ENCODE assay signal across 8 cellular contexts in the genomic region with DNA sequence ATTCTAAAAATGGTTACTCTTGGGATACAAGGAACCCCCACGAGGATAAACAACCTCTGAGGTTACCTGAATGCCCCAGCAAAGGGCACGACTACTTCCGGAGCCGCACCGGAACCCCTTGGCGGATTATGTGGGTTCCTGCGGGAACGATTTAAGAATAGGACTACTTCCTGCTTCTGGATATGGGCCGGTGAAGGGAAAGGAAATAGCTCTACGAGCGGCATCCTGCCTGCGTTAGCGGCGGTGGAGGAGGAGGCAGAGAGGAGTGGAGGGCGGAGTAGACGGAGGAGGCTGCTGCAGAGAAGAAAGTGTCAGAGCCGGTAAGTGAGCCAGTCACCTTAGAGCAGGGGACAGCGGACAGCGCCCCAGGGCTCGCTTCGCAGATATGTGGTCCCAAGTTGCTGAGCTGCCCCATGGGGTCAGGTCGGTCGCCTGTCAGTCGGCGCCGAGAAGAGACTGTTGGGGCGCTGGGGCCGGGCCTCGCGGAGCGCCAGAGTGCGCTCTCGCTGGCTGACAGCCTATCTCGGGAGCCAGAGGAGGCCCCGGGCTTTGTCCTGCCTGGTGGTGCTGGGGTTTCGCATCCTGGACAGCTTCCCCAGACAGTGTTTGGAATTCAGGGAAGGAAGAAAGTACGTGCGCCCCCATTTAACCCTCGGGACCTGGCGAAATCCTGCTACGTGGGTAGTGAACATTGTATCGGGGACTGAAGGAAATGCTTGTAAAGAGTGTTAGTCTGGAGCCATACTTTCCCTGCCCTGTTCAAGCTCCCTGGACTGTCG. TPM values are rescaled to one million over a fixed set of nuclear protein-coding genes. Genes with fewer than 3 reads are reported as not detected.
DNase-seq lines count a peak whose midpoint lies in the region; TF ChIP-seq lines count a peak whose summit lies in the region.

A gene with protein sequence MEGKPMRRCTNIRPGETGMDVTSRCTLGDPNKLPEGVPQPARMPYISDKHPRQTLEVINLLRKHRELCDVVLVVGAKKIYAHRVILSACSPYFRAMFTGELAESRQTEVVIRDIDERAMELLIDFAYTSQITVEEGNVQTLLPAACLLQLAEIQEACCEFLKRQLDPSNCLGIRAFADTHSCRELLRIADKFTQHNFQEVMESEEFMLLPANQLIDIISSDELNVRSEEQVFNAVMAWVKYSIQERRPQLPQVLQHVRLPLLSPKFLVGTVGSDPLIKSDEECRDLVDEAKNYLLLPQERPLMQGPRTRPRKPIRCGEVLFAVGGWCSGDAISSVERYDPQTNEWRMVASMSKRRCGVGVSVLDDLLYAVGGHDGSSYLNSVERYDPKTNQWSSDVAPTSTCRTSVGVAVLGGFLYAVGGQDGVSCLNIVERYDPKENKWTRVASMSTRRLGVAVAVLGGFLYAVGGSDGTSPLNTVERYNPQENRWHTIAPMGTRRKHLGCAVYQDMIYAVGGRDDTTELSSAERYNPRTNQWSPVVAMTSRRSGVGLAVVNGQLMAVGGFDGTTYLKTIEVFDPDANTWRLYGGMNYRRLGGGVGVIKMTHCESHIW (plus strand): TSS at position 223 of the 779 bp plus-strand sequence. CDS start 1,063 bp downstream, outside the sequence.

- H3K36me3 Mint-ChIP-seq in activated naive CD4-positive, alpha-beta T cell treated with anti-CD3 and anti-CD28 coated beads for 36 hours (ENCODE audit: low read depth): no peaks in the 10 kb centered on the region

- H3K4me1 Mint-ChIP-seq in activated naive CD4-positive, alpha-beta T cell treated with anti-CD3 and anti-CD28 coated beads for 36 hours (ENCODE audit: low read depth): peaks cover 9% of the 10 kb centered on the region

- peak within 1 kb of the TSS; percentile 96 for H3K27ac Mint-ChIP-seq in activated naive CD4-positive, alpha-beta T cell treated with anti-CD3 and anti-CD28 coated beads for 36 hours

- H3K9me3 Mint-ChIP-seq in activated naive CD4-positive, alpha-beta T cell treated with anti-CD3 and anti-CD28 coated beads for 36 hours: no peaks in the 10 kb centered on the region

- CTCF ChIA-PET in activated naive CD4-positive, alpha-beta T cell treated with anti-CD3 and anti-CD28 coated beads for 36 hours (lab: Charles Lee): interaction anchor here (1.2 to 1.5 kb wide), 6 partner anchors 8 to 285 kb away, joined by 3 to 4 read pairs (median 4); partner anchors contain the start of gene DARS2

- intact Hi-C loops in activated naive CD4-positive, alpha-beta T cell treated with anti-CD3 and anti-CD28 coated beads for 36 hours (cut with micrococcal nuclease): loop anchor here (1.0 to 10.0 kb wide), 8 partner anchors 109 to 1284 kb away; partner anchors contain the start of genes CACYBP, CENPL, DARS2 and PRDX6

- DNase-seq in GM04504 (ENCODE audit: low read depth) (peak; percentile 76), HFF-Myc (ENCODE audit: extremely low read depth, low read depth) (peak; percentile 77), NAMALWA (ENCODE audit: low spot score) (peak; percentile 98), SK-N-DZ (ENCODE audit: low spot score) (peak; percentile 92), germinal center (ENCODE audit: low spot score) (peak; percentile 80), non-pigmented ciliary epithelial cell (ENCODE audit: low read depth) (peak; percentile 64), superior temporal gyrus (ENCODE audit: extremely low spot score) (peak; percentile 94)
- DNase-seq in activated naive CD4-positive, alpha-beta T cell treated with anti-CD3 and anti-CD28 coated beads for 36 hours: peak; percentile 91

- H3K4me3 ChIP-seq in HFF-Myc (replicated peaks; ENCODE audit: low read depth, low read length): peak within 1 kb of the TSS; percentile 96

- TF ChIP-seq CTCF in HFF-Myc (IDR thresholded peaks at IDR 0.05; ENCODE audit: low read depth, low read length, missing control alignments): no peak

- H3K27me3 Mint-ChIP-seq in activated naive CD4-positive, alpha-beta T cell treated with anti-CD3 and anti-CD28 coated beads for 36 hours (ENCODE audit: low read depth): peaks cover 15% of the 10 kb centered on the region

- peak within 1 kb of the TSS; percentile 97 for H3K4me3 Mint-ChIP-seq in activated naive CD4-positive, alpha-beta T cell treated with anti-CD3 and anti-CD28 coated beads for 36 hours

RNA-seq across cellular contexts. Expression of the gene that starts here (rescaled TPM):
- 13.0 and 17.6 TPM in 2 replicates for polyA plus RNA-seq in SK-N-DZ (2014; cell fraction: cytosol; rRNA removed)
- 11.0 and 17.1 TPM in 2 replicates for polyA plus RNA-seq in SK-N-DZ (2014; cell fraction: nucleus; rRNA removed)
- total RNA-seq in activated naive CD4-positive, alpha-beta T cell treated with anti-CD3 and anti-CD28 coated beads for 36 hours: 10 to 100 TPM; 13.0 to 14.9 TPM

Comparison
In these comparisons a context has a peak if more than half of its experiments do, and no peak if none do; other contexts are left out.
1. Peak in every context shown above with its lines: DNase-seq and H3K4me3 ChIP-seq.